ENCODE assay signal across 2 cellular contexts in the genomic region with DNA sequence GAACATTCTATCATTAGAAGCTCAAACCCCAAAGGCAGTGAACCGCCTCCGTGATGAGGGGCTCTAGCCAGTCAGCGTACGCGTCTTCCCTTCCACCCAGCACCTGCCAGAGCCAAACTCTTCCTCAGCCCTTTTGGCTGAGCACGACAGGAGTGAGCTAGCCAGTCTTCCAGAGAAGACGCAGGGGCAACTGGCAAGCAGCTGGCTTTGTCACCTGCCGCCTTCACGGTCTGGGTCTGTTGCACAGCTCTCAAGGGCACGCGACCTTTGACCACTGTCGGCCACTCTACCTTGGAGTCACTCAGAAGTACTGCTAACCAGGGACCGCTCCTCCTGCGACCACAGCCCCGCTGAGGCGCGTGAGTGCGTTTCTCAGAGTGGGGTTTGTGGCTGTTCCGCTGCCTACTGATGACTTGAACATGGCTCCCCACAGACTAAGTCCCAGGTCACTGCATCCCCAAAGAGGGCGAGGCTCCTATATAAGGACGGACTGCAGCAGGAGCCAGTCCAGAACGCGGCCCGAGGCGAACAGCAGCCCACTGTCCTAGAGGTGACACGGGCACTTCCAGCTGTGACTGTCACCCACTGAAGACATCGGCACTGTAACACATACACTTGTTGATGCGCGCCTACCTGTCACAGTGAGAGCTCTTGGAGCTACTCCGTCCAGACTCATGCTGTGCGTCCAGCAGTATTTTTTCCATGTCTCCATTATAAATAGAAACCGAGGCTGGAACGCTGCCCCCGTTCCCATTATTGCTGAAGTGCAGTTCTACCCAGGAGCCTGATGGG.
TF ChIP-seq lines count a peak whose summit lies in the region.

No MANE protein-coding gene starts in this region.

TF ChIP-seq in IMR-90, 13 proteins besides CTCF, POLR2A, EP300 and RAD21:
- TF ChIP-seq RCOR1 (IDR thresholded peaks at IDR 0.05; ENCODE audit: insufficient replicate concordance, low read length) (no peak), CEBPB (IDR thresholded peaks at IDR 0.05; ENCODE audit: low read depth, low read length) (no peak), MAFK (IDR thresholded peaks at IDR 0.05; ENCODE audit: low read depth, low read length) (no peak), MAZ (IDR thresholded peaks at IDR 0.05; ENCODE audit: borderline replicate concordance, low read depth, low read length) (no peak), MXI1 (IDR thresholded peaks at IDR 0.05; ENCODE audit: borderline replicate concordance, low read depth, low read length) (no peak), BHLHE40 (IDR thresholded peaks at IDR 0.05; ENCODE audit: low read depth, low read length) (no peak), ELK1 (IDR thresholded peaks at IDR 0.05; ENCODE audit: borderline replicate concordance, low read depth, low read length) (no peak), NFE2L2 (IDR thresholded peaks at IDR 0.05; ENCODE audit: low read depth, low read length) (no peak)

TF ChIP-seq in SK-N-SH, 30 proteins besides CTCF, POLR2A, EP300 and RAD21:
- no peak for TF ChIP-seq EZH2phosphoT487 (IDR thresholded peaks at IDR 0.05; ENCODE audit: borderline replicate concordance, low read depth)
- TF ChIP-seq, protein P1, sequence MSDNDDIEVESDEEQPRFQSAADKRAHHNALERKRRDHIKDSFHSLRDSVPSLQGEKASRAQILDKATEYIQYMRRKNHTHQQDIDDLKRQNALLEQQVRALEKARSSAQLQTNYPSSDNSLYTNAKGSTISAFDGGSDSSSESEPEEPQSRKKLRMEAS (IDR thresholded peaks at IDR 0.05; ENCODE audit: low read depth) = no peak
- TF ChIP-seq JUND (IDR thresholded peaks at IDR 0.05) = no peak
- TF ChIP-seq, protein P2, sequence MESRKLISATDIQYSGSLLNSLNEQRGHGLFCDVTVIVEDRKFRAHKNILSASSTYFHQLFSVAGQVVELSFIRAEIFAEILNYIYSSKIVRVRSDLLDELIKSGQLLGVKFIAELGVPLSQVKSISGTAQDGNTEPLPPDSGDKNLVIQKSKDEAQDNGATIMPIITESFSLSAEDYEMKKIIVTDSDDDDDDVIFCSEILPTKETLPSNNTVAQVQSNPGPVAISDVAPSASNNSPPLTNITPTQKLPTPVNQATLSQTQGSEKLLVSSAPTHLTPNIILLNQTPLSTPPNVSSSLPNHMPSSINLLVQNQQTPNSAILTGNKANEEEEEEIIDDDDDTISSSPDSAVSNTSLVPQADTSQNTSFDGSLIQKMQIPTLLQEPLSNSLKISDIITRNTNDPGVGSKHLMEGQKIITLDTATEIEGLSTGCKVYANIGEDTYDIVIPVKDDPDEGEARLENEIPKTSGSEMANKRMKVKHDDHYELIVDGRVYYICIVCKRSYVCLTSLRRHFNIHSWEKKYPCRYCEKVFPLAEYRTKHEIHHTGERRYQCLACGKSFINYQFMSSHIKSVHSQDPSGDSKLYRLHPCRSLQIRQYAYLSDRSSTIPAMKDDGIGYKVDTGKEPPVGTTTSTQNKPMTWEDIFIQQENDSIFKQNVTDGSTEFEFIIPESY (IDR thresholded peaks at IDR 0.05; ENCODE audit: borderline replicate concordance, low read depth) = no peak
- TF ChIP-seq NFIC (IDR thresholded peaks at IDR 0.05; ENCODE audit: borderline replicate concordance) = no peak
- no peak for TF ChIP-seq TEAD4 (IDR thresholded peaks at IDR 0.05; ENCODE audit: borderline replicate concordance, insufficient read depth)
- TF ChIP-seq TAF1 (IDR thresholded peaks at IDR 0.05; ENCODE audit: borderline replicate concordance, low read depth, low read length) = no peak
- no peak for TF ChIP-seq FOXJ3 (CRISPR knock-in tag; IDR thresholded peaks at IDR 0.05)
- no peak for TF ChIP-seq RXRA (IDR thresholded peaks at IDR 0.05; ENCODE audit: borderline replicate concordance, low read depth)
- TF ChIP-seq GABPA (IDR thresholded peaks at IDR 0.05; ENCODE audit: low read depth) = no peak
- no peak for TF ChIP-seq RFX5 (IDR thresholded peaks at IDR 0.05; ENCODE audit: low read length)
- no peak for TF ChIP-seq SIN3A (IDR thresholded peaks at IDR 0.05; ENCODE audit: borderline replicate concordance, low read depth, low read length)
- TF ChIP-seq NRF1 (IDR thresholded peaks at IDR 0.05; ENCODE audit: low read depth, low read length) = no peak
- TF ChIP-seq MXI1 (IDR thresholded peaks at IDR 0.05; ENCODE audit: low read depth, low read length) = no peak
- TF ChIP-seq MEF2A (IDR thresholded peaks at IDR 0.05; ENCODE audit: borderline replicate concordance, low read depth) = no peak
- TF ChIP-seq, protein P3, sequence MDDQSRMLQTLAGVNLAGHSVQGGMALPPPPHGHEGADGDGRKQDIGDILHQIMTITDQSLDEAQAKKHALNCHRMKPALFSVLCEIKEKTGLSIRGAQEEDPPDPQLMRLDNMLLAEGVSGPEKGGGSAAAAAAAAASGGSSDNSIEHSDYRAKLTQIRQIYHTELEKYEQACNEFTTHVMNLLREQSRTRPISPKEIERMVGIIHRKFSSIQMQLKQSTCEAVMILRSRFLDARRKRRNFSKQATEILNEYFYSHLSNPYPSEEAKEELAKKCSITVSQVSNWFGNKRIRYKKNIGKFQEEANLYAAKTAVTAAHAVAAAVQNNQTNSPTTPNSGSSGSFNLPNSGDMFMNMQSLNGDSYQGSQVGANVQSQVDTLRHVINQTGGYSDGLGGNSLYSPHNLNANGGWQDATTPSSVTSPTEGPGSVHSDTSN (IDR thresholded peaks at IDR 0.05) = no peak
- no peak for TF ChIP-seq ELF1 (IDR thresholded peaks at IDR 0.05)
- TF ChIP-seq, protein P4, sequence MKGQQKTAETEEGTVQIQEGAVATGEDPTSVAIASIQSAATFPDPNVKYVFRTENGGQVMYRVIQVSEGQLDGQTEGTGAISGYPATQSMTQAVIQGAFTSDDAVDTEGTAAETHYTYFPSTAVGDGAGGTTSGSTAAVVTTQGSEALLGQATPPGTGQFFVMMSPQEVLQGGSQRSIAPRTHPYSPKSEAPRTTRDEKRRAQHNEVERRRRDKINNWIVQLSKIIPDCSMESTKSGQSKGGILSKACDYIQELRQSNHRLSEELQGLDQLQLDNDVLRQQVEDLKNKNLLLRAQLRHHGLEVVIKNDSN (IDR thresholded peaks at IDR 0.05; ENCODE audit: borderline replicate concordance, low read depth) = no peak
- TF ChIP-seq RCOR1 (IDR thresholded peaks at IDR 0.05; ENCODE audit: low read length) = no peak
- no peak for TF ChIP-seq SMC3 (IDR thresholded peaks at IDR 0.05; ENCODE audit: low read depth, low read length)
